ENCODE assay signal across 8 cellular contexts in genomic region chr7:36303202-36304098, GRCh38.
A peak's percentile ranks its signal among the peaks of the same experiment; 100 is the strongest.
DNase-seq lines count a peak whose midpoint lies in the region; ATAC-seq, FAIRE-seq and TF ChIP-seq lines count a peak whose summit lies in the region.

No MANE protein-coding gene starts in this region.

- in situ Hi-C loops in mammary epithelial cell (cut with MboI; ENCODE audit: low sequenced_read_pairs in 2 of 2) (no loop called here), HepG2 (cut with HindIII; ENCODE audit: extremely low pct_ligation_motif_present, low pct_unique_long_range_greater_than_20kb) (loop anchor here (25.0 kb wide), 1 partner anchor 591 kb away; no protein-coding TSS in a partner anchor)

- dilution Hi-C loops in mammary epithelial cell (cut with HindIII; ENCODE audit: low sequenced_read_pairs): no loop called here

- DNase-seq in DMS153 treated with DMSO at 0.1 percent for 48 hours (lab: John Stamatoyannopoulos, UW; ENCODE audit: unreplicated experiment) (peak; percentile 96), NCI-H2081 (lab: John Stamatoyannopoulos, UW) (peak; percentile 80 to 91), mammary epithelial cell (peak; percentile 86), HepG2 (ENCODE audit: low spot score) (peak; percentile 59), type B pancreatic cell (ENCODE audit: extremely low spot score, unreplicated experiment) (no peak)
- DNase-seq in CD8-positive, alpha-beta T cell: no peak

- H3K4me3 Mint-ChIP-seq in type B pancreatic cell: no peak overlapping the region
- no peak overlapping the region for H3K4me3 Mint-ChIP-seq in CD8-positive, alpha-beta T cell
- H3K4me3 Mint-ChIP-seq in stimulated activated memory B cell treated with anti-CD40 and anti-IgM and Interleukin-4, amounts not matched to agents 10 μg/mL and 1 μg/mL and 100 μg/mL, for 72 hours: no peak overlapping the region

- FAIRE-seq in HepG2 (lab: Jason Lieb, UNC): no peak

- no peak for TF ChIP-seq POLR2A in HepG2 (IDR thresholded peaks at IDR 0.05; ENCODE audit: insufficient read depth in 1 of 2, low read depth in 2 of 2, low read length in 2 of 2)

- peaks cover 16% of the 10 kb centered on the region for H3K4me1 ChIP-seq in mammary epithelial cell (ENCODE audit: insufficient read depth, low read length)
- H3K4me1 ChIP-seq in HepG2 (ENCODE audit: insufficient read depth, low read length): peaks cover 29% of the 10 kb centered on the region
- H3K4me1 ChIP-seq in CD8-positive, alpha-beta T cell (ENCODE audit: insufficient read depth, low read length): no peaks in the 10 kb centered on the region

- intact Hi-C loops in mammary epithelial cell (cut with micrococcal nuclease): no loop called here
- intact Hi-C loops in HepG2 (cut with micrococcal nuclease; ENCODE audit: unreplicated experiment): no loop called here
- intact Hi-C loops in CD8-positive, alpha-beta T cell (cut with DNase I, micrococcal nuclease): no loop called here

- H3K4me1 Mint-ChIP-seq in type B pancreatic cell (ENCODE audit: unreplicated experiment): peaks cover 31% of the 10 kb centered on the region
- H3K4me1 Mint-ChIP-seq in CD8-positive, alpha-beta T cell (ENCODE audit: low read depth): no peaks in the 10 kb centered on the region
- no peaks in the 10 kb centered on the region for H3K4me1 Mint-ChIP-seq in stimulated activated memory B cell treated with anti-CD40 and anti-IgM and Interleukin-4, amounts not matched to agents 10 μg/mL and 1 μg/mL and 100 μg/mL, for 72 hours

- WGBS in mammary epithelial cell (ENCODE audit: low coverage, missing lambda C conversion rate): 11% methylated on average over 7 of the region's 8 CpGs
- WGBS in HepG2 (ENCODE audit: low lambda C conversion rate): 54% methylated on average over 5 of the region's 8 CpGs

- no peaks in the 10 kb centered on the region for H4K20me1 ChIP-seq in mammary epithelial cell (ENCODE audit: insufficient read depth, low read length)
- no peaks in the 10 kb centered on the region for H4K20me1 ChIP-seq in HepG2 (ENCODE audit: insufficient read depth, low read length)

- H3K4me3 ChIP-seq in mammary epithelial cell (replicated peaks in 1 of 3; ENCODE audit: insufficient read depth in 1 of 3, low read depth in 2 of 3, low read length in 3 of 3) (no peak overlapping the region), HepG2 (replicated peaks in 1 of 3; ENCODE audit: insufficient read depth in 1 of 3, low read depth in 2 of 3, low read length in 3 of 3) (no peak overlapping the region)
- no peak overlapping the region for H3K4me3 ChIP-seq in CD8-positive, alpha-beta T cell (ENCODE audit: low read depth, low read length)

- CTCF ChIA-PET in mammary epithelial cell (lab: Charles Lee; ENCODE audit: low non-redundant PET) (no interaction called here), HepG2 (lab: Yijun Ruan, JAX; ENCODE audit: low intra/inter-chr PET ratio, low total read pairs) (no interaction called here)
- CTCF ChIA-PET in CD8-positive, alpha-beta T cell (lab: Charles Lee): interaction anchor here (0.7 to 3.8 kb wide), 4 partner anchors 12 to 318 kb away, joined by 3 to 18 read pairs (median 4); no protein-coding TSS in a partner anchor

- TF ChIP-seq CTCF in mammary epithelial cell (conservative IDR thresholded peaks at IDR 0.05 in 1 of 2, IDR thresholded peaks at IDR 0.05 in 1 of 2; ENCODE audit: extremely low read depth in 1 of 2, insufficient read depth in 1 of 2, low read depth in 1 of 2, low read length in 2 of 2) (no peak), HepG2 (CRISPR knock-in tag; IDR thresholded peaks at IDR 0.05) (no peak), type B pancreatic cell (conservative IDR thresholded peaks at IDR 0.05) (no peak)
- no peak for TF ChIP-seq CTCF in CD8-positive, alpha-beta T cell (IDR thresholded peaks at IDR 0.05)

- POLR2A ChIA-PET in HepG2 (lab: Yijun Ruan, JAX): no interaction called here
- POLR2A ChIA-PET in CD8-positive, alpha-beta T cell (lab: Charles Lee): no interaction called here

- peaks cover 12% of the 10 kb centered on the region for H3K36me3 Mint-ChIP-seq in type B pancreatic cell
- peaks cover 4% of the 10 kb centered on the region for H3K36me3 Mint-ChIP-seq in CD8-positive, alpha-beta T cell
- H3K36me3 Mint-ChIP-seq in stimulated activated memory B cell treated with anti-CD40 and anti-IgM and Interleukin-4, amounts not matched to agents 10 μg/mL and 1 μg/mL and 100 μg/mL, for 72 hours: no peaks in the 10 kb centered on the region

- BruUV-seq in mammary epithelial cell (replicated peaks; lab: Mats Ljungman, UMichigan) (no TSS peak), HepG2 (replicated peaks; lab: Mats Ljungman, UMichigan) (no TSS peak)

- no peaks in the 10 kb centered on the region for H3K9me3 Mint-ChIP-seq in type B pancreatic cell
- H3K9me3 Mint-ChIP-seq in CD8-positive, alpha-beta T cell: no peaks in the 10 kb centered on the region
- H3K9me3 Mint-ChIP-seq in stimulated activated memory B cell treated with anti-CD40 and anti-IgM and Interleukin-4, amounts not matched to agents 10 μg/mL and 1 μg/mL and 100 μg/mL, for 72 hours: no peaks in the 10 kb centered on the region

- TF ChIP-seq RAD21 in HepG2 (CRISPR knock-in tag; IDR thresholded peaks at IDR 0.05): no peak

- H3K27me3 Mint-ChIP-seq in type B pancreatic cell: no peaks in the 10 kb centered on the region
- no peaks in the 10 kb centered on the region for H3K27me3 Mint-ChIP-seq in CD8-positive, alpha-beta T cell (ENCODE audit: low read depth)
- H3K27me3 Mint-ChIP-seq in stimulated activated memory B cell treated with anti-CD40 and anti-IgM and Interleukin-4, amounts not matched to agents 10 μg/mL and 1 μg/mL and 100 μg/mL, for 72 hours: no peaks in the 10 kb centered on the region

- H3K36me3 ChIP-seq in mammary epithelial cell (ENCODE audit: insufficient read depth, low read length) (no peaks in the 10 kb centered on the region), HepG2 (replicated peaks in 1 of 2; ENCODE audit: control insufficient read depth in 1 of 2, insufficient read depth in 2 of 2, low read length in 2 of 2) (peaks cover 6 to 15% of the 10 kb centered on the region in 2 experiments; a peak in 4 of 5 replicates)
- H3K36me3 ChIP-seq in CD8-positive, alpha-beta T cell (ENCODE audit: insufficient read depth, low read length): no peaks in the 10 kb centered on the region

- peak; percentile 27 for ATAC-seq in HepG2
- no peak for ATAC-seq in CD8-positive, alpha-beta T cell
- no peak for ATAC-seq in GM19452 (IDR thresholded peaks at IDR 0.05; ENCODE audit: unreplicated experiment)
- no peak for ATAC-seq in stimulated activated memory B cell treated with anti-CD40 and anti-IgM and Interleukin-4, amounts not matched to agents 10 μg/mL and 1 μg/mL and 100 μg/mL, for 72 hours

- H3K9ac ChIP-seq in mammary epithelial cell (ENCODE audit: insufficient read depth, low read length) (no peak overlapping the region), HepG2 (ENCODE audit: insufficient read depth, low read depth, low read length) (no peak overlapping the region)

- no peak overlapping the region for H3K27ac ChIP-seq in mammary epithelial cell (ENCODE audit: insufficient read depth, low read depth, low read length)
- H3K27ac ChIP-seq in HepG2 (ENCODE audit: extremely low read length, insufficient read depth, low read length): no peak overlapping the region
- no peak overlapping the region for H3K27ac ChIP-seq in CD8-positive, alpha-beta T cell (ENCODE audit: low read depth, low read length)

- H3K79me2 ChIP-seq in mammary epithelial cell (ENCODE audit: insufficient read depth, low read length) (no peaks in the 10 kb centered on the region), HepG2 (ENCODE audit: insufficient read depth, low read length) (no peaks in the 10 kb centered on the region)

- peak overlapping the region; percentile 39 for H3K27ac Mint-ChIP-seq in type B pancreatic cell
- H3K27ac Mint-ChIP-seq in CD8-positive, alpha-beta T cell: no peak overlapping the region
- no peak overlapping the region for H3K27ac Mint-ChIP-seq in stimulated activated memory B cell treated with anti-CD40 and anti-IgM and Interleukin-4, amounts not matched to agents 10 μg/mL and 1 μg/mL and 100 μg/mL, for 72 hours

- TF ChIP-seq EP300 in HepG2 (IDR thresholded peaks at IDR 0.05; ENCODE audit: low read depth in 2 of 2, low read length in 2 of 2): no peak
- no peak for TF ChIP-seq EP300 in HepG2 (CRISPR knock-in tag; IDR thresholded peaks at IDR 0.05; ENCODE audit: borderline replicate concordance)

- H3K27me3 ChIP-seq in mammary epithelial cell (ENCODE audit: insufficient read depth, low read length) (no peaks in the 10 kb centered on the region), HepG2 (ENCODE audit: control insufficient read depth in 1 of 2, insufficient read depth in 2 of 2, low read length in 2 of 2) (no peaks in the 10 kb centered on the region)
- H3K27me3 ChIP-seq in CD8-positive, alpha-beta T cell (ENCODE audit: insufficient read depth, low read length): no peaks in the 10 kb centered on the region

- H2AFZ ChIP-seq in mammary epithelial cell (ENCODE audit: low read depth, low read length) (no peak overlapping the region), HepG2 (ENCODE audit: low read length) (no peak overlapping the region)

- H3K9me3 ChIP-seq in mammary epithelial cell (replicated peaks; ENCODE audit: insufficient read depth, low read length): no peaks in the 10 kb centered on the region
- H3K9me3 ChIP-seq in HepG2 (ENCODE audit: low read length): no peaks in the 10 kb centered on the region
- no peaks in the 10 kb centered on the region for H3K9me3 ChIP-seq in CD8-positive, alpha-beta T cell (ENCODE audit: low read length)

- H3K4me2 ChIP-seq in mammary epithelial cell (ENCODE audit: insufficient read depth, low read depth, low read length) (no peak overlapping the region), HepG2 (ENCODE audit: low read depth, low read length) (no peak overlapping the region)

TF ChIP-seq in HepG2, 621 proteins besides CTCF, POLR2A, EP300 and RAD21:
- TF ChIP-seq ZFX (CRISPR knock-in tag; IDR thresholded peaks at IDR 0.05; ENCODE audit: low read depth) (no peak), FOXA1 (IDR thresholded peaks at IDR 0.05) (no peak), FOXA1 (CRISPR knock-in tag; IDR thresholded peaks at IDR 0.05) (0 out of 2 replicates have a peak, but pooled peaks have one; percentile 5), ZNF556 (CRISPR knock-in tag; IDR thresholded peaks at IDR 0.05; ENCODE audit: borderline replicate concordance) (no peak), ZNF12 (CRISPR knock-in tag; IDR thresholded peaks at IDR 0.05) (peak; percentile 79; the same call in 1 of the 2 replicates)
TF ChIP-seq in HepG2: peak in this region for 2.

Comparison
In these comparisons a context has a peak if more than half of its experiments do, and no peak if none do; other contexts are left out.
1. DNase-seq: peak in DMS153 treated with DMSO at 0.1 percent for 48 hours (single experiment), NCI-H2081 (2 of 2), mammary epithelial cell (single experiment) and HepG2 (single experiment); none in type B pancreatic cell (single experiment) and CD8-positive, alpha-beta T cell (0 of 7).